ENCODE assay signal across 1 cellular context in genomic region chr6:7316658-7317533, GRCh38.
TF ChIP-seq lines count a peak whose summit lies in the region.

No MANE protein-coding gene starts in this region.

TF ChIP-seq in K562, 482 proteins besides CTCF, POLR2A, EP300 and RAD21:
- peak; percentile 43; the same call in 1 of the 2 replicates for TF ChIP-seq NFE2 (IDR thresholded peaks at IDR 0.05; ENCODE audit: low read depth)
- TF ChIP-seq C11orf30 (IDR thresholded peaks at IDR 0.05; ENCODE audit: low read depth): peak; percentile 80
- TF ChIP-seq MAFG (tag; conservative IDR thresholded peaks at IDR 0.05): peak; percentile 41; the same call in 1 of the 2 replicates
- peak; percentile 85 for TF ChIP-seq ZBTB33 (CRISPR knock-in tag; IDR thresholded peaks at IDR 0.05)
- TF ChIP-seq NUFIP1 (IDR thresholded peaks at IDR 0.05; ENCODE audit: partially characterized antibody): no peak
- TF ChIP-seq SRSF1 (IDR thresholded peaks at IDR 0.05; ENCODE audit: low read depth, low read length): no peak
- TF ChIP-seq ZNF316 (IDR thresholded peaks at IDR 0.05): peak; percentile 90
- peak; percentile 26 for TF ChIP-seq FIP1L1 (IDR thresholded peaks at IDR 0.05; ENCODE audit: low read depth, low read length, poor library complexity, severe bottlenecking)
- TF ChIP-seq POLR3G (IDR thresholded peaks at IDR 0.05; ENCODE audit: extremely low read depth, insufficient read length, insufficient replicate concordance): no peak
TF ChIP-seq in K562: peak in this region for 6.
